In genomic region chr4:168777277-168777965, GRCh38 we compare ENCODE assay signal across 20 cellular contexts.
"Had no signal": no experiment of that assay in that cellular context is flagged by ENCODE, and none has a peak within 500 bp of the region (broad histone marks: within the 10 kb centered on the region; RNA-seq: fewer than 3 reads in every experiment).

No MANE protein-coding gene starts in this region.

- H3K27ac ChIP-seq: adrenal gland, dorsolateral prefrontal cortex, gastrocnemius medialis, left ventricle myocardium inferior, SJCRH30, skin epidermis, suprapubic skin had no signal

- H3K27me3 ChIP-seq: adrenal gland, gastrocnemius medialis, SJCRH30, suprapubic skin had no signal

- H3K4me1 ChIP-seq: adrenal gland, gastrocnemius medialis had no signal

- H3K4me1 Mint-ChIP-seq: stimulated activated naive CD8-positive, alpha-beta T cell treated with anti-CD3 and anti-CD28 coated beads, Interleukin-15, amount 100 ng/mL, for 72 hours; T-helper 17 cell had no signal

- H3K4me3 ChIP-seq: adrenal gland, dorsolateral prefrontal cortex, gastrocnemius medialis, left ventricle myocardium inferior, SJCRH30, skin epidermis, suprapubic skin had no signal

- H3K9me3 ChIP-seq: adrenal gland, SJCRH30 had no signal

- H3K36me3 ChIP-seq: adrenal gland, gastrocnemius medialis, suprapubic skin had no signal

- H3K4me3 Mint-ChIP-seq: activated CD4-positive, alpha-beta memory T cell treated with anti-CD3 and anti-CD28 coated beads for 36 hours; activated T-helper 1 cell treated with anti-CD3 and anti-CD28 coated beads, Interleukin-12 subunit alpha, Interleukin-12 subunit beta, Interleukin-2, Interleukin-4 antibody, amounts not matched to agents 30 ng/mL and 10 ng/mL and 1 ng/mL, durations not matched to agents 14 hours and 24 hours and 36 hours; natural killer cell treated with Interleukin-12 subunit alpha and Interleukin-12 subunit beta and Interleukin-15 and Interleukin-18, amount 100 ng/mL, for 72 hours; stimulated activated naive CD8-positive, alpha-beta T cell treated with anti-CD3 and anti-CD28 coated beads, Interleukin-15, amount 100 ng/mL, for 72 hours; T-helper 17 cell; type B pancreatic cell had no signal

- H3K27me3 Mint-ChIP-seq: type B pancreatic cell had no signal

- H3K27ac Mint-ChIP-seq: activated CD4-positive, alpha-beta memory T cell treated with anti-CD3 and anti-CD28 coated beads for 36 hours; activated naive CD4-positive, alpha-beta T cell treated with anti-CD3 and anti-CD28 coated beads, Interleukin-2, amount 50 U/mL, for 72 hours; activated T-helper 1 cell treated with anti-CD3 and anti-CD28 coated beads, Interleukin-12 subunit alpha, Interleukin-12 subunit beta, Interleukin-2, Interleukin-4 antibody, amounts not matched to agents 30 ng/mL and 10 ng/mL and 1 ng/mL, durations not matched to agents 14 hours and 24 hours and 36 hours; natural killer cell treated with Interleukin-12 subunit alpha and Interleukin-12 subunit beta and Interleukin-15 and Interleukin-18, amount 100 ng/mL, for 72 hours; stimulated activated naive CD8-positive, alpha-beta T cell treated with anti-CD3 and anti-CD28 coated beads, Interleukin-15, amount 100 ng/mL, for 72 hours; T-helper 17 cell; type B pancreatic cell had no signal

- ATAC-seq: activated naive CD4-positive, alpha-beta T cell treated with anti-CD3 and anti-CD28 coated beads, Interleukin-2, amount 50 U/mL, for 72 hours; gastrocnemius medialis; natural killer cell treated with Interleukin-12 subunit alpha and Interleukin-12 subunit beta and Interleukin-15 and Interleukin-18, amount 100 ng/mL, for 72 hours; stimulated activated naive CD8-positive, alpha-beta T cell treated with anti-CD3 and anti-CD28 coated beads, Interleukin-15, amount 100 ng/mL, for 72 hours; T-helper 17 cell had no signal

- DNase-seq: activated CD4-positive, alpha-beta memory T cell treated with anti-CD3 and anti-CD28 coated beads for 36 hours; activated gamma-delta T cell treated with Interleukin-2 at 50 U/mL for 16 hours; activated T-cell treated with anti-CD3 and anti-CD28 coated beads for 4 hours; adrenal gland; dorsolateral prefrontal cortex; gastrocnemius medialis; head of caudate nucleus; left ventricle myocardium inferior; nucleus accumbens; SJCRH30; stimulated activated CD4-positive, alpha-beta T cell treated with anti-CD3 and anti-CD28 coated beads, Interleukin-15, amount 100 ng/mL, for 24 hours; stimulated activated CD4-positive, alpha-beta T cell treated with anti-CD3 and anti-CD28 coated beads, Interleukin-2, amount 100 ng/mL, for 48 hours; stimulated activated naive CD8-positive, alpha-beta T cell treated with anti-CD3 and anti-CD28 coated beads, Interleukin-15, amount 100 ng/mL, for 72 hours; T-helper 17 cell had no signal

- H3K36me3 Mint-ChIP-seq: activated CD4-positive, alpha-beta memory T cell treated with anti-CD3 and anti-CD28 coated beads for 36 hours had no signal
